10 cellular contexts compared by ENCODE assay signal in the genomic region with DNA sequence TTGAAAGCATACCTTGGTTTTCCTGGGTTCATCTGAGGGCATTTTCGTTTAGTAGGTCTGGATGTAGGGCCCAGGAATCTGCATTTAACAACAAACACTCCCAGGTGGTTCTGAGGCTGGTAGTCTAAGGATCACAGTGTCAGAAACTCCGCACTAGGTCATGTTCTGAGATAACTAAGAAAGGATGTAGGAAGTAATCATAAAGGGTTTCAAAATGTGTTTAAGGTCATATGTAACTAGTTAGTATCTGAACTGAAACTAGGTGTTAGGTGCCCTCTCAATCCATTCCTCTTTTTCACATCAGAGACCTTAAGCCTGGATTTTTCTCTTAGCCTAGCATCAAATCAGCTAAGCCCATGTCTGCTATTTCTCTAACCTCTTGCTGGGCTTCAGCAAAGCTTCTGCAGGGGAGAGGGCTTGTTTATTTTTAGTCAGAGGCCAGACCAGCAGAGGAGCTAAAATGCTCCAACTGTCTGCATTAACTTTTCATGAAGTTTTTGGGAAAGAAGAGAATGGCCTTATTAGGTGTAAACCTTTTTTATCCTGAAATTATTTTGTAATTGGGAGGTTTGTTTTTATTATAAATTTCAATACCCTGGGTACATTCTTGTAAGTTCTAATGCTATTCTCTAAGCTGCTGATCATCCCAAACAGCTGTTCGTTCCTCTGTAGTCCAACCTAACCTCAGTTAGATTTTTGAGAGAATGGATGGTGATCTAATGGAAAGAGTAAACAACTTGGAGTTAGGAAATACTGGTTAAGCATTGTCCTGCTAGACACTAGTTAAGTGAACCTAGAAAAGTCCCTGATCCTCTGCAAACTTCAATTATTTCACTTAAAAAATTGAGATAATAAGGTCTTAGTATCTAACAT.
DNase-seq lines count a peak whose midpoint lies in the region; ATAC-seq and TF ChIP-seq lines count a peak whose summit lies in the region.
"Had no signal": no experiment of that assay in that cellular context is flagged by ENCODE, and none has a peak within 500 bp of the region (broad histone marks: within the 10 kb centered on the region; RNA-seq: fewer than 3 reads in every experiment).

No MANE protein-coding gene starts in this region.

- no peak overlapping the region for H3K4me3 Mint-ChIP-seq in activated CD4-positive, alpha-beta memory T cell treated with anti-CD3 and anti-CD28 coated beads for 36 hours
- no peak overlapping the region for H3K4me3 Mint-ChIP-seq in activated CD4-positive, alpha-beta memory T cell treated with anti-CD3 and anti-CD28 coated beads, Interleukin-2, amount 10 ng/mL, durations not matched to agents 7 days and 5 days
- H3K4me3 Mint-ChIP-seq: central memory CD8-positive, alpha-beta T cell had no signal

- no peak overlapping the region for H3K4me3 ChIP-seq in smooth muscle cell

- peak; percentile 75 for ATAC-seq in HG02642 (IDR thresholded peaks at IDR 0.05; ENCODE audit: poor library complexity, unreplicated experiment)

- TF ChIP-seq CTCF in smooth muscle cell (IDR thresholded peaks at IDR 0.05; ENCODE audit: borderline replicate concordance, insufficient read depth, poor library complexity, severe bottlenecking) = no peak

- intact Hi-C loops in activated CD4-positive, alpha-beta memory T cell treated with anti-CD3 and anti-CD28 coated beads for 36 hours (cut with micrococcal nuclease) = loop anchor here (1.0 to 5.0 kb wide), 3 partner anchors 57 to 168 kb away; no protein-coding TSS in a partner anchor

- H3K36me3 ChIP-seq in smooth muscle cell (ENCODE audit: low read depth) = no peaks in the 10 kb centered on the region

- H3K4me2 ChIP-seq in smooth muscle cell = no peak overlapping the region

- peak; percentile 14 for DNase-seq in activated CD4-positive, alpha-beta memory T cell treated with anti-CD3 and anti-CD28 coated beads for 36 hours
- no peak for DNase-seq in activated CD4-positive, alpha-beta memory T cell treated with anti-CD3 and anti-CD28 coated beads, Interleukin-2, amount 10 ng/mL, durations not matched to agents 7 days and 5 days
- DNase-seq in LHCN-M2 (ENCODE audit: low read depth) (peak; percentile 57), smooth muscle cell (lab: John Stamatoyannopoulos, UW; ENCODE audit: unreplicated experiment) (no peak), COLO829 (ENCODE audit: low spot score) (no peak), NOMO-1 treated with DMSO at 0.1 percent for 48 hours (lab: John Stamatoyannopoulos, UW; ENCODE audit: unreplicated experiment) (no peak)
- no peak for DNase-seq in activated CD4-positive, alpha-beta T cell treated with anti-CD3 and anti-CD28 coated beads for 1 hour
- DNase-seq: GOT3 had no signal

- WGBS in smooth muscle cell (ENCODE audit: low lambda C conversion rate) = 63% methylated on average over 3 of the region's 3 CpGs

- H3K4me1 Mint-ChIP-seq in activated CD4-positive, alpha-beta memory T cell treated with anti-CD3 and anti-CD28 coated beads for 36 hours (ENCODE audit: low read depth) = peaks cover 21% of the 10 kb centered on the region
- H3K4me1 Mint-ChIP-seq in activated CD4-positive, alpha-beta memory T cell treated with anti-CD3 and anti-CD28 coated beads, Interleukin-2, amount 10 ng/mL, durations not matched to agents 7 days and 5 days = peaks cover 10% of the 10 kb centered on the region
- H3K4me1 Mint-ChIP-seq: central memory CD8-positive, alpha-beta T cell had no signal

- no peaks in the 10 kb centered on the region for H3K9me3 Mint-ChIP-seq in activated CD4-positive, alpha-beta memory T cell treated with anti-CD3 and anti-CD28 coated beads for 36 hours
- H3K9me3 Mint-ChIP-seq in activated CD4-positive, alpha-beta memory T cell treated with anti-CD3 and anti-CD28 coated beads, Interleukin-2, amount 10 ng/mL, durations not matched to agents 7 days and 5 days = no peaks in the 10 kb centered on the region
- H3K9me3 Mint-ChIP-seq: central memory CD8-positive, alpha-beta T cell had no signal

- H3K9me3 ChIP-seq in smooth muscle cell (replicated peaks; ENCODE audit: low read depth) = no peaks in the 10 kb centered on the region

- no peaks in the 10 kb centered on the region for H4K20me1 ChIP-seq in smooth muscle cell (ENCODE audit: low read depth)

- H3K27me3 ChIP-seq in smooth muscle cell (ENCODE audit: low read depth) = no peaks in the 10 kb centered on the region

- H3K36me3 Mint-ChIP-seq in activated CD4-positive, alpha-beta memory T cell treated with anti-CD3 and anti-CD28 coated beads for 36 hours = peaks cover 3% of the 10 kb centered on the region
- peaks cover 2% of the 10 kb centered on the region for H3K36me3 Mint-ChIP-seq in activated CD4-positive, alpha-beta memory T cell treated with anti-CD3 and anti-CD28 coated beads, Interleukin-2, amount 10 ng/mL, durations not matched to agents 7 days and 5 days (ENCODE audit: low read depth)

- no peaks in the 10 kb centered on the region for H3K4me1 ChIP-seq in smooth muscle cell (ENCODE audit: low read depth)

- no peak overlapping the region for H2AFZ ChIP-seq in smooth muscle cell (ENCODE audit: low read depth)

- CTCF ChIA-PET in activated CD4-positive, alpha-beta memory T cell treated with anti-CD3 and anti-CD28 coated beads for 36 hours (lab: Charles Lee) = interaction anchor here (2.2 to 2.5 kb wide), 2 partner anchors 12 to 169 kb away, joined by 7 to 8 read pairs; no protein-coding TSS in a partner anchor
- CTCF ChIA-PET in activated CD4-positive, alpha-beta memory T cell treated with anti-CD3 and anti-CD28 coated beads, Interleukin-2, amount 10 ng/mL, durations not matched to agents 7 days and 5 days (lab: Charles Lee) = interaction anchor here (2.0 kb wide), 1 partner anchor 12 kb away, joined by 7 read pairs; no protein-coding TSS in a partner anchor

- no peaks in the 10 kb centered on the region for H3K79me2 ChIP-seq in smooth muscle cell (ENCODE audit: low read depth)

- peak overlapping the region; percentile 13 for H3K27ac ChIP-seq in smooth muscle cell (ENCODE audit: low read depth)

- no peaks in the 10 kb centered on the region for H3K27me3 Mint-ChIP-seq in activated CD4-positive, alpha-beta memory T cell treated with anti-CD3 and anti-CD28 coated beads for 36 hours
- no peaks in the 10 kb centered on the region for H3K27me3 Mint-ChIP-seq in activated CD4-positive, alpha-beta memory T cell treated with anti-CD3 and anti-CD28 coated beads, Interleukin-2, amount 10 ng/mL, durations not matched to agents 7 days and 5 days
- H3K27me3 Mint-ChIP-seq: central memory CD8-positive, alpha-beta T cell had no signal

- H3F3A ChIP-seq in smooth muscle cell (ENCODE audit: low read depth) = no peaks in the 10 kb centered on the region

- POLR2A ChIA-PET in activated CD4-positive, alpha-beta memory T cell treated with anti-CD3 and anti-CD28 coated beads for 36 hours (lab: Charles Lee) = no interaction called here
- POLR2A ChIA-PET in activated CD4-positive, alpha-beta memory T cell treated with anti-CD3 and anti-CD28 coated beads, Interleukin-2, amount 10 ng/mL, durations not matched to agents 7 days and 5 days (lab: Charles Lee) = interaction anchor here (1.2 kb wide), 1 partner anchor 11 kb away, joined by 7 read pairs; no protein-coding TSS in a partner anchor

- H3K9ac ChIP-seq in smooth muscle cell (ENCODE audit: low read depth) = no peak overlapping the region

- no peak overlapping the region for H3K27ac Mint-ChIP-seq in activated CD4-positive, alpha-beta memory T cell treated with anti-CD3 and anti-CD28 coated beads for 36 hours
- no peak overlapping the region for H3K27ac Mint-ChIP-seq in activated CD4-positive, alpha-beta memory T cell treated with anti-CD3 and anti-CD28 coated beads, Interleukin-2, amount 10 ng/mL, durations not matched to agents 7 days and 5 days

Comparison
In these comparisons a context has a peak if more than half of its experiments do, and no peak if none do; other contexts are left out.
1. DNase-seq: peak in activated CD4-positive, alpha-beta memory T cell treated with anti-CD3 and anti-CD28 coated beads for 36 hours (single experiment) and LHCN-M2 (single experiment); none in activated CD4-positive, alpha-beta memory T cell treated with anti-CD3 and anti-CD28 coated beads, Interleukin-2, amount 10 ng/mL, durations not matched to agents 7 days and 5 days (single experiment), smooth muscle cell (single experiment), COLO829 (single experiment), activated CD4-positive, alpha-beta T cell treated with anti-CD3 and anti-CD28 coated beads for 1 hour (single experiment) and NOMO-1 treated with DMSO at 0.1 percent for 48 hours (single experiment).